In genomic region chr17:6655732-6656361, GRCh38 we compare ENCODE assay signal across 10 cellular contexts. TPM values are rescaled to one million over a fixed set of nuclear protein-coding genes. Genes with fewer than 3 reads are reported as not detected.
DNase-seq lines count a peak whose midpoint lies in the region; ATAC-seq and TF ChIP-seq lines count a peak whose summit lies in the region.
"Not testable (repeated sequence)": the region's sequence is repeated elsewhere in the genome, so short reads cannot be mapped to it uniquely, and the experiment has no call there.
"Had no signal": no experiment of that assay in that cellular context is flagged by ENCODE, and none has a peak within 500 bp of the region (broad histone marks: within the 10 kb centered on the region; RNA-seq: fewer than 3 reads in every experiment).

No MANE protein-coding gene starts in this region.

- not testable (repeated sequence) for H3K4me3 ChIP-seq in CD4-positive, alpha-beta memory T cell (ENCODE audit: low read length in 2 of 2)
- peak overlapping the region; percentile 47 for H3K4me3 ChIP-seq in left ventricle myocardium inferior

- DNase-seq in CD4-positive, alpha-beta memory T cell: peak in 2 of 5 donors; percentile 11 to 25
- DNase-seq in HFFc6; T-cell; left ventricle myocardium inferior; naive thymus-derived CD8-positive, alpha-beta T cell: not testable (repeated sequence)
- peak; percentile 20 for DNase-seq in cerebellum (ENCODE audit: low spot score)

- TF ChIP-seq CTCF in HFFc6 (IDR thresholded peaks at IDR 0.05); left ventricle myocardium inferior (IDR thresholded peaks at IDR 0.05; ENCODE audit: borderline replicate concordance): not testable (repeated sequence)

- not testable (repeated sequence) for H3K9me3 Mint-ChIP-seq in CD4-positive, alpha-beta memory T cell; HFFc6; T-cell; activated T-helper 17 cell treated with anti-CD3 and anti-CD28 coated beads, Interleukin-2, amount 50 U/mL, for 72 hours; naive thymus-derived CD8-positive, alpha-beta T cell; stimulated activated naive CD8-positive, alpha-beta T cell treated with anti-CD3 and anti-CD28 coated beads, Interleukin-15, Interleukin-2, amounts not matched to agents 100 ng/mL and 50 ng/mL, for 24 hours

- peaks cover 40% of the 10 kb centered on the region for H3K4me1 ChIP-seq in CD4-positive, alpha-beta memory T cell (ENCODE audit: insufficient read depth, low read length)
- peaks cover 36% of the 10 kb centered on the region for H3K4me1 ChIP-seq in left ventricle myocardium inferior

- peaks cover 0 to 15% of the 10 kb centered on the region in 2 donors for H3K36me3 Mint-ChIP-seq in CD4-positive, alpha-beta memory T cell
- peaks cover 16% of the 10 kb centered on the region for H3K36me3 Mint-ChIP-seq in HFFc6 (ENCODE audit: low read depth)
- H3K36me3 Mint-ChIP-seq in T-cell; activated T-helper 17 cell treated with anti-CD3 and anti-CD28 coated beads, Interleukin-2, amount 50 U/mL, for 72 hours (ENCODE audit: low read depth); naive thymus-derived CD8-positive, alpha-beta T cell; stimulated activated naive CD8-positive, alpha-beta T cell treated with anti-CD3 and anti-CD28 coated beads, Interleukin-15, Interleukin-2, amounts not matched to agents 100 ng/mL and 50 ng/mL, for 24 hours (ENCODE audit: low read depth): not testable (repeated sequence)

- H3K4me3 Mint-ChIP-seq in CD4-positive, alpha-beta memory T cell: peak overlapping the region; percentile 79 to 95 (median 86)
- peak overlapping the region; percentile 71 for H3K4me3 Mint-ChIP-seq in HFFc6
- H3K4me3 Mint-ChIP-seq in T-cell: peak overlapping the region; percentile 77 to 88 (median 82)
- H3K4me3 Mint-ChIP-seq in activated T-helper 17 cell treated with anti-CD3 and anti-CD28 coated beads, Interleukin-2, amount 50 U/mL, for 72 hours: peak overlapping the region; percentile 73
- H3K4me3 Mint-ChIP-seq in naive thymus-derived CD8-positive, alpha-beta T cell: peak overlapping the region; percentile 80 to 97 (median 83)
- H3K4me3 Mint-ChIP-seq in stimulated activated naive CD8-positive, alpha-beta T cell treated with anti-CD3 and anti-CD28 coated beads, Interleukin-15, Interleukin-2, amounts not matched to agents 100 ng/mL and 50 ng/mL, for 24 hours: peak overlapping the region; percentile 75

- not testable (repeated sequence) for H3K27me3 ChIP-seq in CD4-positive, alpha-beta memory T cell (ENCODE audit: insufficient read depth, low read length)
- peaks cover 80% of the 10 kb centered on the region for H3K27me3 ChIP-seq in left ventricle myocardium inferior (ENCODE audit: low read depth)

- not testable (repeated sequence) for H3K9me3 ChIP-seq in CD4-positive, alpha-beta memory T cell (ENCODE audit: control insufficient read depth in 1 of 2, low read length in 2 of 2); left ventricle myocardium inferior (replicated peaks)

- POLR2A ChIA-PET in CD4-positive, alpha-beta memory T cell (lab: Charles Lee; ENCODE audit: partially characterized antibody); T-cell (lab: Charles Lee); naive thymus-derived CD8-positive, alpha-beta T cell (lab: Charles Lee): not testable (repeated sequence)

- intact Hi-C loops in CD4-positive, alpha-beta memory T cell (cut with micrococcal nuclease): loop anchor here (10.0 kb wide), 1 partner anchor 211 kb away; the partner anchor contains the start of gene PIMREG
- intact Hi-C loops in left ventricle myocardium inferior (cut with micrococcal nuclease): not testable (repeated sequence)

- H3K27ac ChIP-seq in CD4-positive, alpha-beta memory T cell (ENCODE audit: low read depth, low read length); left ventricle myocardium inferior (replicated peaks): not testable (repeated sequence)

- H3K27me3 Mint-ChIP-seq in CD4-positive, alpha-beta memory T cell; T-cell; activated T-helper 17 cell treated with anti-CD3 and anti-CD28 coated beads, Interleukin-2, amount 50 U/mL, for 72 hours: not testable (repeated sequence)
- peaks cover 32% of the 10 kb centered on the region for H3K27me3 Mint-ChIP-seq in HFFc6 (ENCODE audit: insufficient read depth)
- H3K27me3 Mint-ChIP-seq in naive thymus-derived CD8-positive, alpha-beta T cell: peaks cover 0 to 17% (median 0%) of the 10 kb centered on the region in 5 donors
- H3K27me3 Mint-ChIP-seq in stimulated activated naive CD8-positive, alpha-beta T cell treated with anti-CD3 and anti-CD28 coated beads, Interleukin-15, Interleukin-2, amounts not matched to agents 100 ng/mL and 50 ng/mL, for 24 hours: peaks cover 17% of the 10 kb centered on the region

- CTCF ChIA-PET in CD4-positive, alpha-beta memory T cell (lab: Charles Lee; ENCODE audit: partially characterized antibody); T-cell (lab: Charles Lee): not testable (repeated sequence)

- not testable (repeated sequence) for ATAC-seq in T-cell (replicated peaks in 1 of 4); activated T-helper 17 cell treated with anti-CD3 and anti-CD28 coated beads, Interleukin-2, amount 50 U/mL, for 72 hours (replicated peaks); naive thymus-derived CD8-positive, alpha-beta T cell

- not testable (repeated sequence) for H3K36me3 ChIP-seq in CD4-positive, alpha-beta memory T cell (ENCODE audit: insufficient read depth, low read length); left ventricle myocardium inferior

- H3K4me1 Mint-ChIP-seq in CD4-positive, alpha-beta memory T cell: peaks cover 28 to 71% (median 53%) of the 10 kb centered on the region in 4 donors
- H3K4me1 Mint-ChIP-seq in HFFc6 (ENCODE audit: low read depth) (peaks cover 21% of the 10 kb centered on the region), T-cell (peaks cover 55 to 68% (median 64%) of the 10 kb centered on the region in 3 donors)
- H3K4me1 Mint-ChIP-seq in activated T-helper 17 cell treated with anti-CD3 and anti-CD28 coated beads, Interleukin-2, amount 50 U/mL, for 72 hours: peaks cover 36% of the 10 kb centered on the region
- peaks cover 28 to 72% (median 65%) of the 10 kb centered on the region in 4 donors for H3K4me1 Mint-ChIP-seq in naive thymus-derived CD8-positive, alpha-beta T cell
- peaks cover 65% of the 10 kb centered on the region for H3K4me1 Mint-ChIP-seq in stimulated activated naive CD8-positive, alpha-beta T cell treated with anti-CD3 and anti-CD28 coated beads, Interleukin-15, Interleukin-2, amounts not matched to agents 100 ng/mL and 50 ng/mL, for 24 hours (ENCODE audit: low read depth)

- H3K27ac Mint-ChIP-seq in CD4-positive, alpha-beta memory T cell: peak overlapping the region in 6 of 7 donors; percentile 19 to 93 (median 71)
- not testable (repeated sequence) for H3K27ac Mint-ChIP-seq in HFFc6; activated T-helper 17 cell treated with anti-CD3 and anti-CD28 coated beads, Interleukin-2, amount 50 U/mL, for 72 hours; stimulated activated naive CD8-positive, alpha-beta T cell treated with anti-CD3 and anti-CD28 coated beads, Interleukin-15, Interleukin-2, amounts not matched to agents 100 ng/mL and 50 ng/mL, for 24 hours
- H3K27ac Mint-ChIP-seq in T-cell: peak overlapping the region in 1 of 2 donors; percentile 71
- H3K27ac Mint-ChIP-seq in naive thymus-derived CD8-positive, alpha-beta T cell: peak overlapping the region in 7 of 10 donors; percentile 14 to 89 (median 81)

RNA-seq across cellular contexts. Expression of gene C17orf100, which starts 4.3 kb away (rescaled TPM):
- total RNA-seq in CD4-positive, alpha-beta memory T cell: 1 to 10 TPM; 4.0 to 4.3 TPM
- 1 to 10 TPM; 4.3 to 4.7 TPM for polyA plus RNA-seq in CD4-positive, alpha-beta memory T cell
- total RNA-seq in HFFc6 (2021; fragmentation: NEBNext Ultra II Directional; extraction: Animal tissue kit (Norgen Biotek cat#: 25700)): 1 to 10 TPM; 1.0 to 1.7 (median 1.3) TPM
- total RNA-seq in T-cell: 1 to 10 TPM; 1.1 to 3.5 (median 2.8) TPM
- 1 to 10 TPM; 1.1 to 3.0 TPM for total RNA-seq in activated T-helper 17 cell treated with anti-CD3 and anti-CD28 coated beads, Interleukin-2, amount 50 U/mL, for 72 hours
- 2.5 TPM for total RNA-seq in cerebellum
- total RNA-seq in left ventricle myocardium inferior: 0.69 TPM
- 1 to 10 TPM; 3.4 to 4.2 TPM for total RNA-seq in naive thymus-derived CD8-positive, alpha-beta T cell
- 1 to 10 TPM; 2.2 to 6.4 (median 5.8) TPM for polyA plus RNA-seq in naive thymus-derived CD8-positive, alpha-beta T cell

RNA-seq across cellular contexts. Expression of gene MED31, which starts 4.4 kb away (rescaled TPM):
- total RNA-seq in CD4-positive, alpha-beta memory T cell: 10 to 100 TPM; 30.8 to 35.8 TPM
- 10 to 100 TPM; 25.6 to 44.7 TPM for polyA plus RNA-seq in CD4-positive, alpha-beta memory T cell
- 10 to 100 TPM; 19.5 to 23.9 (median 20.0) TPM for total RNA-seq in HFFc6 (2021; fragmentation: NEBNext Ultra II Directional; extraction: Animal tissue kit (Norgen Biotek cat#: 25700))
- total RNA-seq in T-cell: 10 to 100 TPM; 18.9 to 26.3 (median 22.1) TPM
- 10 to 100 TPM; 17.5 to 20.2 TPM for total RNA-seq in activated T-helper 17 cell treated with anti-CD3 and anti-CD28 coated beads, Interleukin-2, amount 50 U/mL, for 72 hours
- 11.1 TPM for total RNA-seq in cerebellum
- total RNA-seq in left ventricle myocardium inferior: 14.1 TPM
- total RNA-seq in naive thymus-derived CD8-positive, alpha-beta T cell: 10 to 100 TPM; 23.1 to 27.3 TPM
- 10 to 100 TPM; 25.2 to 30.7 (median 28.6) TPM for polyA plus RNA-seq in naive thymus-derived CD8-positive, alpha-beta T cell

RNA-seq across cellular contexts. Expression of gene TXNDC17, which starts 15.0 kb away (rescaled TPM):
- total RNA-seq in CD4-positive, alpha-beta memory T cell: 10 to 100 TPM; 17.0 to 27.1 TPM
- 100 to 1,000 TPM in 1 of 2 donors, 10 to 100 TPM in 1; 74.7 to 122 TPM for polyA plus RNA-seq in CD4-positive, alpha-beta memory T cell
- total RNA-seq in HFFc6 (2021; fragmentation: NEBNext Ultra II Directional; extraction: Animal tissue kit (Norgen Biotek cat#: 25700)): 100 to 1,000 TPM; 115 to 154 (median 139) TPM
- total RNA-seq in T-cell (10 to 100 TPM; 14.6 to 21.3 (median 17.9) TPM), cerebellum (20.0 TPM), left ventricle myocardium inferior (53.2 TPM)
- total RNA-seq in activated T-helper 17 cell treated with anti-CD3 and anti-CD28 coated beads, Interleukin-2, amount 50 U/mL, for 72 hours: 100 to 1,000 TPM; 114 to 160 TPM
- total RNA-seq in naive thymus-derived CD8-positive, alpha-beta T cell: 10 to 100 TPM; 17.2 to 20.9 TPM
- polyA plus RNA-seq in naive thymus-derived CD8-positive, alpha-beta T cell: 10 to 100 TPM; 48.7 to 73.5 (median 60.3) TPM

RNA-seq across cellular contexts. Expression of gene KIAA0753, which starts 15.3 kb away (rescaled TPM):
- 10 to 100 TPM; 15.6 to 18.6 TPM for total RNA-seq in CD4-positive, alpha-beta memory T cell
- polyA plus RNA-seq in CD4-positive, alpha-beta memory T cell: 1 to 10 TPM; 1.8 to 3.4 TPM
- 10 to 100 TPM; 15.1 to 17.8 (median 16.4) TPM for total RNA-seq in HFFc6 (2021; fragmentation: NEBNext Ultra II Directional; extraction: Animal tissue kit (Norgen Biotek cat#: 25700))
- total RNA-seq in T-cell: 10 to 100 TPM; 12.4 to 16.9 (median 15.9) TPM
- total RNA-seq in activated T-helper 17 cell treated with anti-CD3 and anti-CD28 coated beads, Interleukin-2, amount 50 U/mL, for 72 hours: 10 to 100 TPM; 17.6 to 24.2 TPM
- total RNA-seq in cerebellum: 31.8 TPM
- total RNA-seq in left ventricle myocardium inferior: 7.0 TPM
- 10 to 100 TPM; 17.5 to 24.8 TPM for total RNA-seq in naive thymus-derived CD8-positive, alpha-beta T cell
- 1 to 10 TPM; 1.2 to 2.3 (median 2.2) TPM for polyA plus RNA-seq in naive thymus-derived CD8-positive, alpha-beta T cell

RNA-seq across cellular contexts. Expression of gene SLC13A5, which starts 57.3 kb away (rescaled TPM):
- not detected for total RNA-seq in CD4-positive, alpha-beta memory T cell
- polyA plus RNA-seq in CD4-positive, alpha-beta memory T cell: not detected
- not detected for total RNA-seq in HFFc6 (2021; fragmentation: NEBNext Ultra II Directional; extraction: Animal tissue kit (Norgen Biotek cat#: 25700))
- total RNA-seq in T-cell (under 1 TPM in 2 of 5 donors, not detected in 3; 0.13 TPM), cerebellum (0.64 TPM), left ventricle myocardium inferior (not detected)
- not detected for total RNA-seq in activated T-helper 17 cell treated with anti-CD3 and anti-CD28 coated beads, Interleukin-2, amount 50 U/mL, for 72 hours
- total RNA-seq in naive thymus-derived CD8-positive, alpha-beta T cell: not detected
- polyA plus RNA-seq in naive thymus-derived CD8-positive, alpha-beta T cell: under 1 TPM in 1 of 3 donors, not detected in 2; 0.43 TPM
- total RNA-seq: epithelial cell of proximal tubule, right cardiac atrium had no signal
- polyA plus RNA-seq: right cardiac atrium had no signal
